ENCODE assay signal across 12 cellular contexts in genomic region chr1:203671808-203672207, GRCh38. TPM values are rescaled to one million over a fixed set of nuclear protein-coding genes. Genes with fewer than 3 reads are reported as not detected.
A peak's percentile ranks its signal among the peaks of the same experiment; 100 is the strongest.
DNase-seq lines count a peak whose midpoint lies in the region; ATAC-seq, FAIRE-seq and TF ChIP-seq lines count a peak whose summit lies in the region.
"Had no signal": no experiment of that assay in that cellular context is flagged by ENCODE, and none has a peak within 500 bp of the region (broad histone marks: within the 10 kb centered on the region; RNA-seq: fewer than 3 reads in every experiment).

No MANE protein-coding gene starts in this region.

- H3K4me1 ChIP-seq in endothelial cell of umbilical vein (ENCODE audit: control insufficient read depth, extremely low read depth, insufficient read depth, low read length) = peaks cover 41% of the 10 kb centered on the region
- peaks cover 67% of the 10 kb centered on the region for H3K4me1 ChIP-seq in upper lobe of right lung

- POLR2A ChIA-PET in endothelial cell of umbilical vein (lab: Charles Lee) = interaction anchor here (0.7 to 1.6 kb wide), 2 partner anchors 14 to 19 kb away, joined by 3 read pairs; no protein-coding TSS in a partner anchor

- no peaks in the 10 kb centered on the region for H3K27me3 Mint-ChIP-seq in activated naive CD8-positive, alpha-beta T cell
- no peaks in the 10 kb centered on the region for H3K27me3 Mint-ChIP-seq in activated naive CD8-positive, alpha-beta T cell treated with anti-CD3 and anti-CD28 coated beads for 36 hours
- no peaks in the 10 kb centered on the region for H3K27me3 Mint-ChIP-seq in neural crest cell (ENCODE audit: low read depth)

- dilution Hi-C loops in endothelial cell of umbilical vein (cut with MboI; ENCODE audit: extremely low pct_ligation_motif_present, low sequenced_read_pairs) = no loop called here

- CTCF ChIA-PET in endothelial cell of umbilical vein (lab: Charles Lee) = interaction anchor here (1.0 to 4.3 kb wide), 4 partner anchors 29 to 167 kb away, joined by 3 to 36 read pairs (median 5); no protein-coding TSS in a partner anchor

- peaks cover 2% of the 10 kb centered on the region for H3K36me3 Mint-ChIP-seq in activated naive CD8-positive, alpha-beta T cell
- H3K36me3 Mint-ChIP-seq in activated naive CD8-positive, alpha-beta T cell treated with anti-CD3 and anti-CD28 coated beads for 36 hours = no peaks in the 10 kb centered on the region
- no peaks in the 10 kb centered on the region for H3K36me3 Mint-ChIP-seq in neural crest cell (ENCODE audit: low read depth)

- no peaks in the 10 kb centered on the region for H3K9me3 Mint-ChIP-seq in activated naive CD8-positive, alpha-beta T cell (ENCODE audit: low read depth)
- H3K9me3 Mint-ChIP-seq in activated naive CD8-positive, alpha-beta T cell treated with anti-CD3 and anti-CD28 coated beads for 36 hours = no peaks in the 10 kb centered on the region
- H3K9me3 Mint-ChIP-seq in neural crest cell = no peaks in the 10 kb centered on the region

- no peaks in the 10 kb centered on the region for H3K27me3 ChIP-seq in endothelial cell of umbilical vein (ENCODE audit: control insufficient read depth in 2 of 2, insufficient read depth in 2 of 2, low read length in 2 of 2)
- no peaks in the 10 kb centered on the region for H3K27me3 ChIP-seq in upper lobe of right lung

- H3K79me2 ChIP-seq in endothelial cell of umbilical vein (ENCODE audit: control insufficient read depth, insufficient read depth, low read length) = peaks cover 5% of the 10 kb centered on the region

- peak overlapping the region; percentile 24 for H3K9ac ChIP-seq in endothelial cell of umbilical vein (replicated peaks; ENCODE audit: extremely low read depth, insufficient read depth, low read length)

- no peak overlapping the region for H3K4me2 ChIP-seq in endothelial cell of umbilical vein (ENCODE audit: insufficient read depth, low read length)

- no peak overlapping the region for H2AFZ ChIP-seq in endothelial cell of umbilical vein (ENCODE audit: low read depth, low read length)

- peak overlapping the region; percentile 47 for H3K27ac Mint-ChIP-seq in activated naive CD8-positive, alpha-beta T cell
- no peak overlapping the region for H3K27ac Mint-ChIP-seq in activated naive CD8-positive, alpha-beta T cell treated with anti-CD3 and anti-CD28 coated beads for 36 hours
- peak overlapping the region; percentile 86 for H3K27ac Mint-ChIP-seq in neural crest cell (ENCODE audit: unreplicated experiment)

- DNase-seq in activated naive CD8-positive, alpha-beta T cell treated with anti-CD3 and anti-CD28 coated beads for 36 hours = no peak
- no peak for DNase-seq in endothelial cell of umbilical vein (ENCODE audit: low read depth, low spot score)
- no peak for DNase-seq in neural crest cell (ENCODE audit: low read depth, low spot score)
- DNase-seq in upper lobe of right lung = no peak
- DNase-seq in activated gamma-delta T cell treated with Interleukin-2 at 50 U/mL for 16 hours = no peak
- DNase-seq in GM20000 (ENCODE audit: low spot score) = no peak
- no peak for DNase-seq in activated naive CD4-positive, alpha-beta T cell treated with anti-CD3 and anti-CD28 coated beads, Interleukin-2, amount 50 U/mL, for 16 hours
- DNase-seq: activated T-cell treated with anti-CD3 and anti-CD28 coated beads, Interleukin-2, amount 50 U/mL, for 1 hour; effector CD8-positive, alpha-beta T cell; GF-D8; NCI-H1436 treated with DMSO at 0.1 percent for 48 hours had no signal

- peaks cover 47% of the 10 kb centered on the region for H3K4me1 Mint-ChIP-seq in activated naive CD8-positive, alpha-beta T cell (ENCODE audit: low read depth)
- peaks cover 42% of the 10 kb centered on the region for H3K4me1 Mint-ChIP-seq in activated naive CD8-positive, alpha-beta T cell treated with anti-CD3 and anti-CD28 coated beads for 36 hours
- peaks cover 68% of the 10 kb centered on the region for H3K4me1 Mint-ChIP-seq in neural crest cell

- H3K4me3 Mint-ChIP-seq in activated naive CD8-positive, alpha-beta T cell = no peak overlapping the region
- no peak overlapping the region for H3K4me3 Mint-ChIP-seq in activated naive CD8-positive, alpha-beta T cell treated with anti-CD3 and anti-CD28 coated beads for 36 hours
- peak overlapping the region; percentile 83 for H3K4me3 Mint-ChIP-seq in neural crest cell

- H3K27ac ChIP-seq in endothelial cell of umbilical vein (ENCODE audit: insufficient read depth, low read depth, low read length) = peak overlapping the region; percentile 88
- H3K27ac ChIP-seq in upper lobe of right lung = peak overlapping the region; percentile 74

- TF ChIP-seq POLR2A in endothelial cell of umbilical vein (IDR thresholded peaks at IDR 0.05; ENCODE audit: low read depth, low read length) = no peak

- no TSS peak for BruUV-seq in endothelial cell of umbilical vein (replicated peaks; lab: Mats Ljungman, UMichigan)

- FAIRE-seq in endothelial cell of umbilical vein (lab: Jason Lieb, UNC) = no peak

- no peak for TF ChIP-seq CTCF in endothelial cell of umbilical vein (IDR thresholded peaks at IDR 0.05; ENCODE audit: extremely low read depth in 1 of 2, insufficient read depth in 1 of 2, low read depth in 1 of 2, low read length in 2 of 2)
- no peak for TF ChIP-seq CTCF in neural crest cell (conservative IDR thresholded peaks at IDR 0.05)
- TF ChIP-seq CTCF in upper lobe of right lung (IDR thresholded peaks at IDR 0.05) = no peak
- TF ChIP-seq CTCF in GM20000 (IDR thresholded peaks at IDR 0.05; ENCODE audit: extremely low read depth, missing control alignments) = no peak

- H3K36me3 ChIP-seq in endothelial cell of umbilical vein (ENCODE audit: control insufficient read depth in 2 of 2, extremely low read depth in 1 of 2, insufficient read depth in 2 of 2, low read length in 2 of 2) (no peaks in the 10 kb centered on the region), upper lobe of right lung (no peaks in the 10 kb centered on the region)

- H3K9me3 ChIP-seq in endothelial cell of umbilical vein (replicated peaks; ENCODE audit: control insufficient read depth, insufficient read depth, low read length) = no peaks in the 10 kb centered on the region
- no peaks in the 10 kb centered on the region for H3K9me3 ChIP-seq in upper lobe of right lung

- intact Hi-C loops in endothelial cell of umbilical vein (cut with micrococcal nuclease) (loop anchor here (2.0 kb wide), 1 partner anchor 21 kb away; no protein-coding TSS in a partner anchor), upper lobe of right lung (cut with DNase I) (no loop called here)

- no peak for ATAC-seq in upper lobe of right lung

- H3K4me3 ChIP-seq in endothelial cell of umbilical vein (replicated peaks in 1 of 3; ENCODE audit: insufficient read depth in 1 of 3, low read depth in 1 of 3, low read length in 3 of 3) = no peak overlapping the region
- no peak overlapping the region for H3K4me3 ChIP-seq in upper lobe of right lung

- H3K9me1 ChIP-seq in endothelial cell of umbilical vein (replicated peaks; ENCODE audit: control insufficient read depth, extremely low read depth, insufficient read depth, low read length) = no peaks in the 10 kb centered on the region

- H4K20me1 ChIP-seq in endothelial cell of umbilical vein (replicated peaks; ENCODE audit: control insufficient read depth, extremely low read depth, insufficient read depth, low read length) = no peaks in the 10 kb centered on the region

TF ChIP-seq in endothelial cell of umbilical vein, 7 proteins besides CTCF, POLR2A, EP300 and RAD21:
- no peak for TF ChIP-seq POLR2AphosphoS5 (IDR thresholded peaks at IDR 0.05; ENCODE audit: insufficient read depth, low read depth, low read length)
TF ChIP-seq in endothelial cell of umbilical vein: peak in this region for 0.

RNA-seq across cellular contexts. Expression of gene ATP2B4, which starts 45.2 kb away (rescaled TPM):
- total RNA-seq in activated naive CD8-positive, alpha-beta T cell treated with anti-CD3 and anti-CD28 coated beads for 36 hours = 1 to 10 TPM; 5.3 to 6.4 TPM
- total RNA-seq in endothelial cell of umbilical vein (45.7 and 59.7 TPM in 2 replicates), neural crest cell (23.8 and 24.7 TPM in 2 replicates), upper lobe of right lung (93.8 TPM)
- 31.2 and 31.7 TPM in 2 replicates for polyA plus RNA-seq in endothelial cell of umbilical vein
- 25.8 and 28.6 TPM in 2 replicates for polyA plus RNA-seq in endothelial cell of umbilical vein (2011; cell fraction: cytosol; rRNA removed)
- polyA plus RNA-seq in endothelial cell of umbilical vein (2011; cell fraction: nucleus; rRNA removed) = 61.2 and 68.7 TPM in 2 replicates
- polyA plus RNA-seq in endothelial cell of umbilical vein (2012) = 42.2 and 49.4 TPM in 2 replicates
- 134 and 153 TPM in 2 replicates for polyA minus RNA-seq in endothelial cell of umbilical vein
- 57.6 TPM for polyA minus RNA-seq in endothelial cell of umbilical vein (2011; cell fraction: cytosol; rRNA and poly(A)+ RNA removed)
- 51.0 and 79.7 TPM in 2 replicates for polyA minus RNA-seq in endothelial cell of umbilical vein (2011; cell fraction: nucleus; rRNA and poly(A)+ RNA removed)
